Comparison of ENCODE assay signal across 10 cellular contexts in the genomic region with DNA sequence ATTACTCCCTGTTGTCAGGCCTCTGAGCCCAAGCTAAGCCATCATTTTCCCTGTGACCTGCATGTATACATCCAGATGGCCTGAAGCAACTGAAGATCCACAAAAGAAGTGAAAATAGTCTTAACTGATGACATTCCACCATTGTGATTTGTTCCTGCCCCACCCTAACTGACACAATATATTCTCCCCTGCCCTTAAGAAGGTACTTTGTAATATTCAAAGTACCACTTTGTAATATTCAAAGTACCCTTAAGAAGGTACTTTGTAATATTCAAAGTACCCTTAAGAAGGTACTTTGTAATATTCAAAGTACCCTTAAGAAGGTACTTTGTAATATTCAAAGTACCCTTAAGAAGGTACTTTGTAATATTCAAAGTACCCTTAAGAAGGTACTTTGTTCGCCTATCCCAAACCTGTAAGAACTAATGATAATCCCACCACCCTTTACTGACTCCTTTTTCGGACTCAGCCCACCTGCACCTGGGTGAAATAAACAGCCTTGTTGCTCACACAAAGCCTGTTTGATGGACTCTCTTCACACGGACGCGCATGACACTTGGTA. TPM values are rescaled to one million over a fixed set of nuclear protein-coding genes. Genes with fewer than 3 reads are reported as not detected.
"Had no signal": no experiment of that assay in that cellular context is flagged by ENCODE, and none has a peak within 500 bp of the region (broad histone marks: within the 10 kb centered on the region; RNA-seq: fewer than 3 reads in every experiment).

No MANE protein-coding gene starts in this region.

RNA-seq across cellular contexts. Expression of gene PTGDR2, which starts 31.9 kb away (rescaled TPM):
- total RNA-seq: PC-3, PC-9, RPMI7951, SJCRH30, SJSA1, SK-MEL-5 had no signal

RNA-seq across cellular contexts. Expression of gene MS4A10, which starts 38.7 kb away (rescaled TPM):
- total RNA-seq: OCI-LY7, PC-3, PC-9, Right ventricle myocardium inferior, Right ventricle myocardium superior, RPMI7951, SJCRH30, SJSA1, SK-MEL-5 had no signal
- polyA plus RNA-seq: SK-N-SH had no signal

RNA-seq across cellular contexts. Expression of gene ZP1, which starts 43.5 kb away (rescaled TPM):
- total RNA-seq: OCI-LY7, PC-3, PC-9, Right ventricle myocardium superior, SJCRH30, SJSA1, SK-MEL-5 had no signal
- polyA plus RNA-seq: SK-N-SH had no signal
